In genomic region chr13:110965038-110965754, GRCh38 we compare ENCODE assay signal across 8 cellular contexts. TPM values are rescaled to one million over a fixed set of nuclear protein-coding genes. Genes with fewer than 3 reads are reported as not detected.
DNase-seq lines count a peak whose midpoint lies in the region; ATAC-seq lines count a peak whose summit lies in the region.

No MANE protein-coding gene starts in this region.

- ATAC-seq in GM21367 (IDR thresholded peaks at IDR 0.05; ENCODE audit: unreplicated experiment) = peak; percentile 91
- ATAC-seq in HG03521 (IDR thresholded peaks at IDR 0.05; ENCODE audit: unreplicated experiment) = peak; percentile 88
- peak; percentile 74 for ATAC-seq in activated naive CD8-positive, alpha-beta T cell treated with anti-CD3 and anti-CD28 coated beads, Interleukin-2, amount 10 ng/mL, durations not matched to agents 7 days and 5 days (ENCODE audit: low read depth)

- peaks cover 10% of the 10 kb centered on the region for H3K27me3 Mint-ChIP-seq in activated naive CD8-positive, alpha-beta T cell treated with anti-CD3 and anti-CD28 coated beads, Interleukin-2, amount 10 ng/mL, durations not matched to agents 7 days and 5 days

- peaks cover 22% of the 10 kb centered on the region for H3K9me3 Mint-ChIP-seq in activated naive CD8-positive, alpha-beta T cell treated with anti-CD3 and anti-CD28 coated beads, Interleukin-2, amount 10 ng/mL, durations not matched to agents 7 days and 5 days

- POLR2A ChIA-PET in activated naive CD8-positive, alpha-beta T cell treated with anti-CD3 and anti-CD28 coated beads, Interleukin-2, amount 10 ng/mL, durations not matched to agents 7 days and 5 days (lab: Charles Lee) = no interaction called here

- peaks cover 7% of the 10 kb centered on the region for H3K4me1 Mint-ChIP-seq in activated naive CD8-positive, alpha-beta T cell treated with anti-CD3 and anti-CD28 coated beads, Interleukin-2, amount 10 ng/mL, durations not matched to agents 7 days and 5 days

- H3K27ac Mint-ChIP-seq in activated naive CD8-positive, alpha-beta T cell treated with anti-CD3 and anti-CD28 coated beads, Interleukin-2, amount 10 ng/mL, durations not matched to agents 7 days and 5 days = no peak overlapping the region

- peak overlapping the region; percentile 12 for H3K4me3 Mint-ChIP-seq in activated naive CD8-positive, alpha-beta T cell treated with anti-CD3 and anti-CD28 coated beads, Interleukin-2, amount 10 ng/mL, durations not matched to agents 7 days and 5 days

- H3K36me3 Mint-ChIP-seq in activated naive CD8-positive, alpha-beta T cell treated with anti-CD3 and anti-CD28 coated beads, Interleukin-2, amount 10 ng/mL, durations not matched to agents 7 days and 5 days = peaks cover 9% of the 10 kb centered on the region

- peak; percentile 73 for DNase-seq in DMS53 (lab: John Stamatoyannopoulos, UW)
- no peak for DNase-seq in activated naive CD8-positive, alpha-beta T cell treated with anti-CD3 and anti-CD28 coated beads, Interleukin-2, amount 10 ng/mL, durations not matched to agents 7 days and 5 days
- DNase-seq in stimulated activated CD4-positive, alpha-beta T cell treated with anti-CD3 and anti-CD28 coated beads, Interleukin-2, amount 100 ng/mL, for 48 hours = peak; percentile 14 to 23
- no peak for DNase-seq in NCI-H2029 (lab: John Stamatoyannopoulos, UW)
- no peak for DNase-seq in NCI-H524 (lab: John Stamatoyannopoulos, UW)
- DNase-seq in NCI-H187 treated with DMSO at 0.1 percent for 48 hours (lab: John Stamatoyannopoulos, UW) = no peak

RNA-seq across cellular contexts. Expression of gene ANKRD10, which starts 50.3 kb away (rescaled TPM):
- total RNA-seq in activated naive CD8-positive, alpha-beta T cell treated with anti-CD3 and anti-CD28 coated beads, Interleukin-2, amount 10 ng/mL, durations not matched to agents 7 days and 5 days = 100 to 1,000 TPM; 117 to 119 TPM

Comparison
In these comparisons a context has a peak if more than half of its experiments do, and no peak if none do; other contexts are left out.
1. DNase-seq: peak in DMS53 (single experiment) and stimulated activated CD4-positive, alpha-beta T cell treated with anti-CD3 and anti-CD28 coated beads, Interleukin-2, amount 100 ng/mL, for 48 hours (2 of 2); none in activated naive CD8-positive, alpha-beta T cell treated with anti-CD3 and anti-CD28 coated beads, Interleukin-2, amount 10 ng/mL, durations not matched to agents 7 days and 5 days (single experiment), NCI-H2029 (single experiment), NCI-H524 (0 of 2) and NCI-H187 treated with DMSO at 0.1 percent for 48 hours (single experiment).
2. Peak in every context shown above with its lines, with median percentiles within 50 percentile points of each other: ATAC-seq.